9 cellular contexts compared by ENCODE assay signal in genomic region chr16:68369697-68370096, GRCh38. TPM values are rescaled to one million over a fixed set of nuclear protein-coding genes. Genes with fewer than 3 reads are reported as not detected.
DNase-seq lines count a peak whose midpoint lies in the region; ATAC-seq and TF ChIP-seq lines count a peak whose summit lies in the region.
"Had no signal": no experiment of that assay in that cellular context is flagged by ENCODE, and none has a peak within 500 bp of the region (broad histone marks: within the 10 kb centered on the region; RNA-seq: fewer than 3 reads in every experiment).

No MANE protein-coding gene starts in this region.

- POLR2A ChIA-PET in CD8-positive, alpha-beta T cell (lab: Charles Lee), result interaction anchor here (0.8 to 2.3 kb wide), 3 partner anchors 9 to 286 kb away, joined by 3 to 11 read pairs (median 6); no protein-coding TSS in a partner anchor

- ATAC-seq in CD8-positive, alpha-beta T cell, result peak; percentile 30
- ATAC-seq in GM19351 (IDR thresholded peaks at IDR 0.05; ENCODE audit: unreplicated experiment), result peak; percentile 73
- peak; percentile 49 for ATAC-seq in HG03565 (IDR thresholded peaks at IDR 0.05; ENCODE audit: unreplicated experiment)

- peak in 2 of 7 experiments; percentile 29 to 35 for DNase-seq in CD8-positive, alpha-beta T cell
- DNase-seq in H4 (ENCODE audit: low spot score), result no peak
- no peak for DNase-seq in H7
- DNase-seq in C1 segment of cervical spinal cord (lab: John Stamatoyannopoulos, UW), result no peak
- no peak for DNase-seq in endodermal cell

- WGBS in endodermal cell (ENCODE audit: insufficient coverage in 1 of 2, insufficient read length in 1 of 2), 2 experiments, result 94 to 99% methylated on average over 7 to 8 of the region's 8 CpGs

- H3K27ac ChIP-seq in CD8-positive, alpha-beta T cell (ENCODE audit: low read depth, low read length), result no peak overlapping the region
- no peak overlapping the region for H3K27ac ChIP-seq in endodermal cell (ENCODE audit: low read depth, low read length)
- H3K27ac ChIP-seq: SK-N-MC had no signal

- no peak overlapping the region for H3K9ac ChIP-seq in endodermal cell (ENCODE audit: extremely low read depth, low read length, poor library complexity, severe bottlenecking)

- CTCF ChIA-PET in CD8-positive, alpha-beta T cell (lab: Charles Lee), result interaction anchor here (0.7 to 2.6 kb wide), 6 partner anchors 9 to 151 kb away, joined by 3 to 17 read pairs (median 6); no protein-coding TSS in a partner anchor

- H3K27ac Mint-ChIP-seq in CD8-positive, alpha-beta T cell, result no peak overlapping the region
- H3K27ac Mint-ChIP-seq in activated naive CD8-positive, alpha-beta T cell, result no peak overlapping the region
- no peak overlapping the region for H3K27ac Mint-ChIP-seq in endodermal cell

- no peaks in the 10 kb centered on the region for H3K36me3 Mint-ChIP-seq in CD8-positive, alpha-beta T cell
- H3K36me3 Mint-ChIP-seq in activated naive CD8-positive, alpha-beta T cell, result no peaks in the 10 kb centered on the region
- H3K36me3 Mint-ChIP-seq in endodermal cell (ENCODE audit: low read depth), result no peaks in the 10 kb centered on the region

- H3K27me3 ChIP-seq in CD8-positive, alpha-beta T cell (ENCODE audit: insufficient read depth, low read length), result no peaks in the 10 kb centered on the region
- H3K27me3 ChIP-seq in H7 (ENCODE audit: control insufficient read depth, insufficient read depth, low read length) (no peaks in the 10 kb centered on the region), endodermal cell (ENCODE audit: control insufficient read depth, insufficient read depth, low read length, poor library complexity, severe bottlenecking) (no peaks in the 10 kb centered on the region)

- H3K4me3 Mint-ChIP-seq in CD8-positive, alpha-beta T cell, result peak overlapping the region; percentile 41
- peak overlapping the region; percentile 44 for H3K4me3 Mint-ChIP-seq in activated naive CD8-positive, alpha-beta T cell
- H3K4me3 Mint-ChIP-seq in endodermal cell, result no peak overlapping the region

- TF ChIP-seq CTCF in CD8-positive, alpha-beta T cell (IDR thresholded peaks at IDR 0.05), result no peak
- no peak for TF ChIP-seq CTCF in endodermal cell (conservative IDR thresholded peaks at IDR 0.05)

- H3K4me3 ChIP-seq in CD8-positive, alpha-beta T cell (ENCODE audit: low read depth, low read length), result no peak overlapping the region
- H3K4me3 ChIP-seq in H7 (ENCODE audit: insufficient read depth, low read depth, low read length) (no peak overlapping the region), endodermal cell (ENCODE audit: low read length) (no peak overlapping the region)
- H3K4me3 ChIP-seq: SK-N-MC had no signal

- no peaks in the 10 kb centered on the region for H3K9me3 Mint-ChIP-seq in CD8-positive, alpha-beta T cell
- H3K9me3 Mint-ChIP-seq in activated naive CD8-positive, alpha-beta T cell (ENCODE audit: low read depth), result no peaks in the 10 kb centered on the region
- H3K9me3 Mint-ChIP-seq in endodermal cell, result no peaks in the 10 kb centered on the region

- intact Hi-C loops in CD8-positive, alpha-beta T cell (cut with DNase I, micrococcal nuclease), result no loop called here

- H3K36me3 ChIP-seq in CD8-positive, alpha-beta T cell (ENCODE audit: insufficient read depth, low read length), result no peaks in the 10 kb centered on the region
- H3K36me3 ChIP-seq in H7 (replicated peaks; ENCODE audit: control insufficient read depth, insufficient read depth, low read length) (no peaks in the 10 kb centered on the region), endodermal cell (ENCODE audit: control insufficient read depth, insufficient read depth, low read length) (no peaks in the 10 kb centered on the region)

- H3K27me3 Mint-ChIP-seq in CD8-positive, alpha-beta T cell (ENCODE audit: low read depth), result peaks cover 2% of the 10 kb centered on the region
- H3K27me3 Mint-ChIP-seq in activated naive CD8-positive, alpha-beta T cell, result peaks cover 7% of the 10 kb centered on the region
- no peaks in the 10 kb centered on the region for H3K27me3 Mint-ChIP-seq in endodermal cell (ENCODE audit: insufficient read depth)

- no peaks in the 10 kb centered on the region for H3K9me3 ChIP-seq in CD8-positive, alpha-beta T cell (ENCODE audit: low read length)
- no peaks in the 10 kb centered on the region for H3K9me3 ChIP-seq in endodermal cell (ENCODE audit: control insufficient read depth, low read length)

- peaks cover 49% of the 10 kb centered on the region for H3K4me1 Mint-ChIP-seq in CD8-positive, alpha-beta T cell (ENCODE audit: low read depth)
- H3K4me1 Mint-ChIP-seq in activated naive CD8-positive, alpha-beta T cell (ENCODE audit: low read depth), result peaks cover 38% of the 10 kb centered on the region
- peaks cover 9% of the 10 kb centered on the region for H3K4me1 Mint-ChIP-seq in endodermal cell

- peaks cover 56% of the 10 kb centered on the region for H3K4me1 ChIP-seq in CD8-positive, alpha-beta T cell (ENCODE audit: insufficient read depth, low read length)
- peaks cover 4% of the 10 kb centered on the region for H3K4me1 ChIP-seq in endodermal cell (ENCODE audit: control insufficient read depth, insufficient read depth, low read length)

RNA-seq across cellular contexts. Expression of gene PRMT7, which starts 58.9 kb away (rescaled TPM):
- total RNA-seq in CD8-positive, alpha-beta T cell, result 10 to 100 TPM; 53.8 to 58.7 TPM
- 37.5 and 50.1 TPM in 2 replicates for total RNA-seq in H4 (2014; rRNA removed; shearing (Covaris generic))
- 34.6 and 56.5 TPM in 2 replicates for total RNA-seq in H7 (2014; rRNA removed; shearing (Covaris generic))
- 10 to 100 TPM; 63.9 to 68.5 TPM for total RNA-seq in endodermal cell
- polyA plus RNA-seq in endodermal cell (2013, experiment 1 of 2), result 41.9 TPM
- 41.1 TPM for polyA plus RNA-seq in endodermal cell (2013, experiment 2 of 2)

RNA-seq across cellular contexts. Expression of gene SLC7A6OS, which starts 59.0 kb away (rescaled TPM):
- 10 to 100 TPM; 39.4 to 44.2 TPM for total RNA-seq in CD8-positive, alpha-beta T cell
- total RNA-seq in H4 (2014; rRNA removed; shearing (Covaris generic)), result 7.3 and 8.1 TPM in 2 replicates
- total RNA-seq in H7 (2014; rRNA removed; shearing (Covaris generic)), result 15.8 and 20.7 TPM in 2 replicates
- 10 to 100 TPM; 22.5 to 26.0 TPM for total RNA-seq in endodermal cell
- polyA plus RNA-seq in endodermal cell (2013, experiment 1 of 2), result 20.1 TPM
- polyA plus RNA-seq in endodermal cell (2013, experiment 2 of 2), result 19.2 TPM
